In the genomic region with DNA sequence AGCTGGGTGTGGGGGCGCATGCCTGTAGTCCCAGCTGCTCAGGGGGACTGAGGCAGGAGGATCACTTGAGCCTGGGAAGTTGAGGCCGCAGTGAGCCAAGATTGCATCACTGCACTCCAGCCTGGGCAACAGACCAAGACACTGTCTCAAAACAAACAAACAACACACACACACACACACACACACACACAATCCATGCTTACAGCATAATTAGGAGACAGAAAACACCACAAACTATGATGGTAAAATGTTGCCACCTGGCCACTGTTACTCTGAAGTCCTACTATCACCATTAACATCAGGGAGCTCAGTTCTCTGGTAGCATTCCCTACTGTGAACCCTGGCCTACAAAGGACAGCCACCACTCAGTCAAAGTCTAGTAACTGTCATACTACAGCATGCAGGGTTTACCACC, we compare ENCODE assay signal across 12 cellular contexts. TPM values are rescaled to one million over a fixed set of nuclear protein-coding genes. Genes with fewer than 3 reads are reported as not detected.
DNase-seq lines count a peak whose midpoint lies in the region; ATAC-seq and TF ChIP-seq lines count a peak whose summit lies in the region.
"Had no signal": no experiment of that assay in that cellular context is flagged by ENCODE, and none has a peak within 500 bp of the region (broad histone marks: within the 10 kb centered on the region; RNA-seq: fewer than 3 reads in every experiment).

No MANE protein-coding gene starts in this region.

- no peak overlapping the region for H3K4me3 Mint-ChIP-seq in activated CD4-positive, alpha-beta T cell treated with anti-CD3 and anti-CD28 coated beads for 36 hours
- H3K4me3 Mint-ChIP-seq in GM23338, result no peak overlapping the region
- H3K4me3 Mint-ChIP-seq: T-helper 2 cell treated with Interferon-gamma antibody and Interleukin-4, amounts not matched to agents 5 μg/mL and 100 μg/mL, for 36 hours had no signal

- 11 to 41% (median 18%) methylated on average over 2 of the region's 2 CpGs for WGBS in psoas muscle, 3 donors

- H3K27me3 ChIP-seq in psoas muscle (ENCODE audit: insufficient read depth in 3 of 3, low read length in 2 of 3) (no peaks in the 10 kb centered on the region), GM23338 (ENCODE audit: insufficient read depth) (no peaks in the 10 kb centered on the region)
- H3K27me3 ChIP-seq: foreskin keratinocyte had no signal

- peak; percentile 25 to 73 (median 58) for ATAC-seq in psoas muscle
- ATAC-seq in activated CD4-positive, alpha-beta T cell treated with anti-CD3 and anti-CD28 coated beads for 36 hours, result no peak
- ATAC-seq in GM23338, result no peak
- ATAC-seq in GM18858 (IDR thresholded peaks at IDR 0.05; ENCODE audit: unreplicated experiment), result no peak

- no peaks in the 10 kb centered on the region for H3K9me3 Mint-ChIP-seq in activated CD4-positive, alpha-beta T cell treated with anti-CD3 and anti-CD28 coated beads for 36 hours (ENCODE audit: low read depth)
- H3K9me3 Mint-ChIP-seq in GM23338, result no peaks in the 10 kb centered on the region
- H3K9me3 Mint-ChIP-seq: T-helper 2 cell treated with Interferon-gamma antibody and Interleukin-4, amounts not matched to agents 5 μg/mL and 100 μg/mL, for 36 hours had no signal

- H2AFZ ChIP-seq in GM23338, result no peak overlapping the region

- no peaks in the 10 kb centered on the region for H3K4me1 ChIP-seq in psoas muscle
- no peaks in the 10 kb centered on the region for H3K4me1 ChIP-seq in GM23338 (ENCODE audit: insufficient read depth)
- H3K4me1 ChIP-seq: foreskin keratinocyte had no signal

- no peaks in the 10 kb centered on the region for H3K79me2 ChIP-seq in GM23338 (replicated peaks; ENCODE audit: insufficient read depth)

- CTCF ChIA-PET in activated CD4-positive, alpha-beta T cell treated with anti-CD3 and anti-CD28 coated beads for 36 hours (lab: Charles Lee), result interaction anchor here (0.6 to 1.0 kb wide), 2 partner anchors 33 to 139 kb away, joined by 3 read pairs; no protein-coding TSS in a partner anchor

- H3K36me3 ChIP-seq in psoas muscle (ENCODE audit: insufficient read depth in 1 of 2, low read depth in 1 of 2), result peaks cover 3 to 17% of the 10 kb centered on the region in 2 donors
- H3K36me3 ChIP-seq in GM23338 (ENCODE audit: insufficient read depth), result no peaks in the 10 kb centered on the region

- H3K27ac Mint-ChIP-seq in activated CD4-positive, alpha-beta T cell treated with anti-CD3 and anti-CD28 coated beads for 36 hours, result no peak overlapping the region
- no peak overlapping the region for H3K27ac Mint-ChIP-seq in GM23338
- H3K27ac Mint-ChIP-seq: T-helper 2 cell treated with Interferon-gamma antibody and Interleukin-4, amounts not matched to agents 5 μg/mL and 100 μg/mL, for 36 hours had no signal

- H3K27ac ChIP-seq in VCaP, result peak overlapping the region; percentile 69
- no peak overlapping the region for H3K27ac ChIP-seq in psoas muscle
- no peak overlapping the region for H3K27ac ChIP-seq in GM23338 (ENCODE audit: low read depth)
- H3K27ac ChIP-seq: foreskin keratinocyte had no signal

- H3K9me3 ChIP-seq in psoas muscle, result no peaks in the 10 kb centered on the region

- intact Hi-C loops in psoas muscle (cut with DNase I), result loop anchor here in 1 of 2 donors (10.0 kb wide), 1 partner anchor 195 kb away; the partner anchor contains the start of genes CNPPD1, RETREG2 and SLC23A3
- intact Hi-C loops in activated CD4-positive, alpha-beta T cell treated with anti-CD3 and anti-CD28 coated beads for 36 hours (cut with DNase I, micrococcal nuclease), result no loop called here

- H3K4me3 ChIP-seq in foreskin fibroblast (ENCODE audit: low read depth in 1 of 2, low read length in 2 of 2) (no peak overlapping the region), psoas muscle (no peak overlapping the region), GM23338 (no peak overlapping the region)

- H3K4me1 Mint-ChIP-seq in activated CD4-positive, alpha-beta T cell treated with anti-CD3 and anti-CD28 coated beads for 36 hours, result no peaks in the 10 kb centered on the region
- no peaks in the 10 kb centered on the region for H3K4me1 Mint-ChIP-seq in GM23338

- no peaks in the 10 kb centered on the region for H3K9me2 ChIP-seq in GM23338 (ENCODE audit: insufficient read depth)

- DNase-seq in GM04503 (ENCODE audit: low read depth) (peak; percentile 56), foreskin fibroblast (peak; percentile 45 to 69), psoas muscle (peak; percentile 47 to 78), NCI-H2081 treated with DMSO at 0.1 percent for 48 hours (lab: John Stamatoyannopoulos, UW) (no peak), GM23338 (ENCODE audit: low spot score) (no peak)
- DNase-seq in activated CD4-positive, alpha-beta T cell treated with anti-CD3 and anti-CD28 coated beads for 36 hours, result no peak
- DNase-seq: NCI-H2227 treated with DMSO at 0.1 percent for 48 hours had no signal

- H3K36me3 Mint-ChIP-seq in activated CD4-positive, alpha-beta T cell treated with anti-CD3 and anti-CD28 coated beads for 36 hours (ENCODE audit: low read depth), result peaks cover 12% of the 10 kb centered on the region
- peaks cover 10% of the 10 kb centered on the region; the same call in 2 of the 3 replicates for H3K36me3 Mint-ChIP-seq in GM23338 (ENCODE audit: low read depth)

- no peaks in the 10 kb centered on the region for H3F3A ChIP-seq in GM23338 (replicated peaks; ENCODE audit: low read depth)

- TF ChIP-seq CTCF in VCaP (conservative IDR thresholded peaks at IDR 0.05) (no peak), foreskin fibroblast (IDR thresholded peaks at IDR 0.05; ENCODE audit: low read depth, low read length) (no peak), psoas muscle (IDR thresholded peaks at IDR 0.05) (no peak), GM23338 (conservative IDR thresholded peaks at IDR 0.05; ENCODE audit: low read depth in 2 of 2) (no peak)

- no peaks in the 10 kb centered on the region for H4K20me1 ChIP-seq in GM23338 (replicated peaks; ENCODE audit: insufficient read depth)

- POLR2A ChIA-PET in activated CD4-positive, alpha-beta T cell treated with anti-CD3 and anti-CD28 coated beads for 36 hours (lab: Charles Lee), result interaction anchor here (0.6 kb wide), 1 partner anchor 17 kb away, joined by 5 read pairs; no protein-coding TSS in a partner anchor

- H3K4me2 ChIP-seq in GM23338, result no peak overlapping the region

- H3K27me3 Mint-ChIP-seq in activated CD4-positive, alpha-beta T cell treated with anti-CD3 and anti-CD28 coated beads for 36 hours, result no peaks in the 10 kb centered on the region
- peaks cover 3% of the 10 kb centered on the region for H3K27me3 Mint-ChIP-seq in GM23338 (ENCODE audit: insufficient read depth, low read depth, poor library complexity)

RNA-seq across cellular contexts. Expression of gene DNPEP, which starts 18.3 kb away (rescaled TPM):
- 10 to 100 TPM; 60.9 to 88.3 (median 63.9) TPM for total RNA-seq in psoas muscle
- polyA plus RNA-seq in psoas muscle (10 to 100 TPM; 46.7 to 93.1 (median 68.7) TPM), GM23338 (2016; fragmentation: Nextera tagmentation; extraction: Ambion mirVana) (44.9 and 49.2 TPM in 2 replicates)
- total RNA-seq in activated CD4-positive, alpha-beta T cell treated with anti-CD3 and anti-CD28 coated beads for 36 hours, result 10 to 100 TPM; 81.0 to 93.1 TPM
- total RNA-seq in GM23338 (2014; rRNA removed; shearing (Covaris generic)), result 58.8 and 67.9 TPM in 2 replicates

RNA-seq across cellular contexts. Expression of gene RESP18, which starts 36.9 kb away (rescaled TPM):
- total RNA-seq in psoas muscle, result not detected
- polyA plus RNA-seq in psoas muscle (not detected), GM23338 (2016; fragmentation: Nextera tagmentation; extraction: Ambion mirVana) (not detected in 2 replicates)
- not detected for total RNA-seq in activated CD4-positive, alpha-beta T cell treated with anti-CD3 and anti-CD28 coated beads for 36 hours
- not detected in 2 replicates for total RNA-seq in GM23338 (2014; rRNA removed; shearing (Covaris generic))
- total RNA-seq: foreskin keratinocyte had no signal
- polyA plus RNA-seq: foreskin keratinocyte, neural cell had no signal

RNA-seq across cellular contexts. Expression of gene DES, which starts 48.7 kb away (rescaled TPM):
- over 10,000 TPM; 12,653 to 14,820 (median 13,821) TPM for total RNA-seq in psoas muscle
- over 10,000 TPM in 2 of 3 donors, 1,000 to 10,000 TPM in 1; 8,143 to 13,925 (median 13,727) TPM for polyA plus RNA-seq in psoas muscle
- total RNA-seq in activated CD4-positive, alpha-beta T cell treated with anti-CD3 and anti-CD28 coated beads for 36 hours, result not detected
- 2.0 and 6.1 TPM in 2 replicates for total RNA-seq in GM23338 (2014; rRNA removed; shearing (Covaris generic))
- polyA plus RNA-seq in GM23338 (2016; fragmentation: Nextera tagmentation; extraction: Ambion mirVana), result 1.0 and 1.3 TPM in 2 replicates
- total RNA-seq: foreskin keratinocyte had no signal
- polyA plus RNA-seq: neural cell had no signal

Comparison
In these comparisons a context has a peak if more than half of its experiments do, and no peak if none do; other contexts are left out.
1. DNase-seq: peak in GM04503 (single experiment), foreskin fibroblast (2 of 2) and psoas muscle (2 of 2); none in activated CD4-positive, alpha-beta T cell treated with anti-CD3 and anti-CD28 coated beads for 36 hours (single experiment), NCI-H2081 treated with DMSO at 0.1 percent for 48 hours (single experiment) and GM23338 (single experiment).
2. ATAC-seq: peak in psoas muscle (4 of 4); none in activated CD4-positive, alpha-beta T cell treated with anti-CD3 and anti-CD28 coated beads for 36 hours (single experiment), GM23338 (single experiment) and GM18858 (single experiment).
3. RNA of gene DES, which starts 48.7 kb away (total RNA-seq): 12,653 to 14,820 TPM in psoas muscle; 2.0 to 6.1 TPM in GM23338 and not detected in activated CD4-positive, alpha-beta T cell treated with anti-CD3 and anti-CD28 coated beads for 36 hours; every median in the first group is over 1,000 times any median in the second.